ENCODE assay signal across 18 cellular contexts in genomic region chr3:124201786-124202185, GRCh38.
DNase-seq lines count a peak whose midpoint lies in the region.
"Had no signal": no experiment of that assay in that cellular context is flagged by ENCODE, and none has a peak within 500 bp of the region (broad histone marks: within the 10 kb centered on the region; RNA-seq: fewer than 3 reads in every experiment).

No MANE protein-coding gene starts in this region.

- H3K9me3 Mint-ChIP-seq in immature natural killer cell, result no peaks in the 10 kb centered on the region
- H3K9me3 Mint-ChIP-seq: activated naive CD4-positive, alpha-beta T cell treated with anti-CD3 and anti-CD28 coated beads, Interleukin-2, amount 50 U/mL, for 24 hours; HFFc6; natural killer cell had no signal

- H3K4me1 Mint-ChIP-seq in immature natural killer cell, result no peaks in the 10 kb centered on the region
- H3K4me1 Mint-ChIP-seq: activated naive CD4-positive, alpha-beta T cell treated with anti-CD3 and anti-CD28 coated beads, Interleukin-2, amount 50 U/mL, for 24 hours; CD4-positive, alpha-beta memory T cell; natural killer cell had no signal

- H3K27me3 Mint-ChIP-seq in immature natural killer cell (ENCODE audit: low read depth in 3 of 3), result peaks cover 0 to 4% (median 3%) of the 10 kb centered on the region in 3 donors

- H3K4me3 Mint-ChIP-seq in immature natural killer cell, result no peak overlapping the region
- H3K4me3 Mint-ChIP-seq: activated naive CD4-positive, alpha-beta T cell treated with anti-CD3 and anti-CD28 coated beads, Interleukin-2, amount 50 U/mL, for 24 hours; CD4-positive, alpha-beta memory T cell; HFFc6; natural killer cell had no signal

- DNase-seq in DMS 273 treated with DMSO at 0.1 percent for 48 hours (lab: John Stamatoyannopoulos, UW) (peak; percentile 76), NCI-H2171 (lab: John Stamatoyannopoulos, UW) (peak; percentile 52), head of caudate nucleus (peak in 29 of 42 donors; percentile 2 to 68 (median 20)), retina (peak; percentile 81), NCI-H748 treated with DMSO at 0.1 percent for 48 hours (lab: John Stamatoyannopoulos, UW) (no peak), immature natural killer cell (no peak)
- DNase-seq in stimulated activated CD4-positive, alpha-beta T cell treated with anti-CD3 and anti-CD28 coated beads, Interleukin-4, amount 100 ng/mL, for 24 hours, result no peak
- DNase-seq: activated CD4-positive, alpha-beta T cell treated with anti-CD3 and anti-CD28 coated beads for 1 hour; CD4-positive, alpha-beta memory T cell; HFFc6; mesendoderm; MG63; natural killer cell; NCI-H2029; Peyer's patch; small intestine; stimulated activated CD4-positive, alpha-beta T cell treated with anti-CD3 and anti-CD28 coated beads, Interleukin-4, amount 100 ng/mL, for 4 hours had no signal

- no peak overlapping the region for H3K27ac Mint-ChIP-seq in immature natural killer cell
- H3K27ac Mint-ChIP-seq: activated naive CD4-positive, alpha-beta T cell treated with anti-CD3 and anti-CD28 coated beads, Interleukin-2, amount 50 U/mL, for 24 hours; CD4-positive, alpha-beta memory T cell; HFFc6; natural killer cell had no signal

- no peaks in the 10 kb centered on the region for H3K36me3 Mint-ChIP-seq in immature natural killer cell
- H3K36me3 Mint-ChIP-seq: activated naive CD4-positive, alpha-beta T cell treated with anti-CD3 and anti-CD28 coated beads, Interleukin-2, amount 50 U/mL, for 24 hours; CD4-positive, alpha-beta memory T cell; natural killer cell had no signal

- intact Hi-C loops in head of caudate nucleus (cut with DNase I), result no loop called here

Comparison
In these comparisons a context has a peak if more than half of its experiments do, and no peak if none do; other contexts are left out.
1. DNase-seq: peak in DMS 273 treated with DMSO at 0.1 percent for 48 hours (single experiment), NCI-H2171 (single experiment), head of caudate nucleus (29 of 42) and retina (single experiment); none in NCI-H748 treated with DMSO at 0.1 percent for 48 hours (single experiment), stimulated activated CD4-positive, alpha-beta T cell treated with anti-CD3 and anti-CD28 coated beads, Interleukin-4, amount 100 ng/mL, for 24 hours (single experiment) and immature natural killer cell (0 of 3).